8 cellular contexts compared by ENCODE assay signal in the genomic region with DNA sequence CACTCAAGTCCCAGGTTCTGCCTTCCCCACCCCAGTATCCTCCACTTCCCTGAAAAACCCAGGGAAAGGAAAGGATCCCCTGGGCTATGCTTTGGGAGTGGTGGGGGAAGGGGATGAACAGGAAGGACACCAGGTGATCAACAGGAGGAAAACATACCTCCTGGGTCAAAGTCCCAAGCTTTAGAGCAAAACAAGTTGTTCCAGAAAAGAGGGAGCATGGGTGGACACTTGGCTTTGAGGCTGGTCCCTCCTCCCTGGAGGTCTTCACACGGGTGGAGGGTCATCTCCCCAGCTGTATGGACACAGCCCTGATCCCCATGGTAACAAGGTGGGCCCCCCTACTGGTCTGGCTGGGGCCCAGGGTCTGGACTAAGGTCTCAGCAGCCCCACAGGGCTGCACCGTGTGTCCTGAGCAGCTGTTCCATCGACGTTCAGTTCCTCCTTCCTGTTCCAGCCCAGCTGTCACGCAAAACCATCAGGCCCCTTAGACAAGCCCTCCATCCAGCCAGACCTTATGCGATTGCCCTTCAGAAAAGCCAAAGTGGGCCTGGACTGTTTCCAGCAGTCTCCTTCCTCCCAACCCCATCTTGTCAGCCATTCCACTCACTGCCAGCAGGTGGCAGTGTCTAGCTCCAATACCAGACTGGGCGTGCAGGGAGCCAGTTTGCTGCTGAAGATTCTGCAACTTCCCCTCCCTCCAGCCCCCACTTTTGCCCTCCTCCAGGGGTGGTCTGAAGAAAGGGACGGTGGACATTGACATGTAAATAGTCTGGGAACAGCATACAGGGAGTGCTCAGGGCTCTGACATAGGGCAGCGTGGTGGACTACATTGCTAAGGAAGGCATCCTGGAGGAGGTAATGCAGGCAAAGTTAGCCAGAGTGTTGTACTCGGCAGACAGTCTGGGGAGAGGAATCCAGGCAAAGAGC. TPM values are rescaled to one million over a fixed set of nuclear protein-coding genes. Genes with fewer than 3 reads are reported as not detected.
DNase-seq lines count a peak whose midpoint lies in the region; ATAC-seq and TF ChIP-seq lines count a peak whose summit lies in the region.

No MANE protein-coding gene starts in this region.

- TF ChIP-seq CTCF in GM12865 (IDR thresholded peaks at IDR 0.05; ENCODE audit: insufficient read depth, low read depth, low read length, missing control alignments) (peak; percentile 97), dorsolateral prefrontal cortex (IDR thresholded peaks at IDR 0.05 in 54 of 56, conservative IDR thresholded peaks at IDR 0.05 in 2 of 56; ENCODE audit: low read depth in 1 of 56, partially characterized antibody in 56 of 56) (peak; percentile 76 to 97 (median 92)), lung (IDR thresholded peaks at IDR 0.05; ENCODE audit: control extremely low read depth, extremely low read depth) (peak; percentile 92)

- DNase-seq in GM12865 (ENCODE audit: low read depth) (peak; percentile 68), NCI-H69 (lab: John Stamatoyannopoulos, UW) (peak; percentile 55), dorsolateral prefrontal cortex (peak in 8 of 10 donors; percentile 53 to 76 (median 60)), lung (ENCODE audit: low spot score) (peak; percentile 81)
- peak; percentile 47 to 56 for DNase-seq in activated CD4-positive, alpha-beta T cell treated with anti-CD3 and anti-CD28 coated beads, Interleukin-2, amount 50 U/mL, for 4 hours
- DNase-seq in stimulated activated CD8-positive, alpha-beta memory T cell treated with anti-CD3 and anti-CD28 coated beads, Interleukin-12 subunit alpha, Interleukin-12 subunit beta, amount 100 ng/mL, for 24 hours (ENCODE audit: extremely low read depth), result peak; percentile 21

- H3K4me3 ChIP-seq in GM12865 (ENCODE audit: low read depth, low read length) (no peak overlapping the region), dorsolateral prefrontal cortex (no peak overlapping the region), lung (no peak overlapping the region)

- 11 to 17% methylated on average over 10 of the region's 10 CpGs for WGBS in lung, 2 donors

- H3K36me3 ChIP-seq in lung (ENCODE audit: control insufficient read depth in 2 of 2, insufficient read depth in 2 of 2, low read length in 2 of 2), result no peaks in the 10 kb centered on the region

- peaks cover 0 to 26% of the 10 kb centered on the region in 2 donors for H3K4me1 ChIP-seq in lung (ENCODE audit: control insufficient read depth in 2 of 2, insufficient read depth in 2 of 2, low read length in 2 of 2)

- ATAC-seq in HG02973 (IDR thresholded peaks at IDR 0.05; ENCODE audit: unreplicated experiment) (peak; percentile 79), lung (ENCODE audit: insufficient read depth, low FRiP score) (no peak), GM19455 (IDR thresholded peaks at IDR 0.05; ENCODE audit: unreplicated experiment) (no peak)

- H3K27me3 ChIP-seq in dorsolateral prefrontal cortex (peaks cover 0 to 17% (median 0%) of the 10 kb centered on the region in 45 donors), lung (ENCODE audit: control insufficient read depth, insufficient read depth) (no peaks in the 10 kb centered on the region)

- H3K27ac ChIP-seq in dorsolateral prefrontal cortex (no peak overlapping the region), lung (ENCODE audit: low read depth in 1 of 2, low read length in 1 of 2) (peak overlapping the region in 1 of 2 donors; percentile 66)

- H3K9me3 ChIP-seq in lung (ENCODE audit: control insufficient read depth in 2 of 2, insufficient read depth in 1 of 2, low read length in 1 of 2), result no peaks in the 10 kb centered on the region

- intact Hi-C loops in dorsolateral prefrontal cortex (cut with DNase I), result loop anchor here (5.0 to 10.0 kb wide), 3 partner anchors 230 to 520 kb away; a partner anchor contains a TSS

RNA-seq across cellular contexts. Expression of a gene that starts 2.9 kb away (rescaled TPM):
- total RNA-seq in dorsolateral prefrontal cortex (1 to 10 TPM in 9 of 120 experiments, under 1 TPM in 11, not detected in 100; 0.60 to 2.1 (median 0.99) TPM), lung (10 to 100 TPM; 68.5 to 72.6 TPM)
- polyA plus RNA-seq in lung, result 100 to 1,000 TPM in 1 of 2 donors, 10 to 100 TPM in 1; 44.8 to 324 TPM

RNA-seq across cellular contexts. Expression of a gene that starts 39.3 kb away (rescaled TPM):
- 10 to 100 TPM in 7 of 120 experiments, 1 to 10 TPM in 113; 1.4 to 13.7 (median 5.1) TPM for total RNA-seq in dorsolateral prefrontal cortex
- 1 to 10 TPM; 9.3 to 9.6 TPM for total RNA-seq in lung
- 1 to 10 TPM; 6.4 to 8.8 TPM for polyA plus RNA-seq in lung

RNA-seq across cellular contexts. Expression of a gene that starts 55.5 kb away (rescaled TPM):
- total RNA-seq in dorsolateral prefrontal cortex (1 to 10 TPM in 9 of 120 experiments, under 1 TPM in 93, not detected in 18; 0.18 to 1.3 (median 0.47) TPM), lung (under 1 TPM; 0.14 to 0.18 TPM)
- polyA plus RNA-seq in lung, result under 1 TPM; 0.05 to 0.16 TPM

Comparison
In these comparisons a context has a peak if more than half of its experiments do, and no peak if none do; other contexts are left out.
1. DNase-seq: peak in every context shown above with its lines; median percentile 81 in lung; 68 in GM12865; 60 in dorsolateral prefrontal cortex; 55 in NCI-H69; 52 in activated CD4-positive, alpha-beta T cell treated with anti-CD3 and anti-CD28 coated beads, Interleukin-2, amount 50 U/mL, for 4 hours; 21 in stimulated activated CD8-positive, alpha-beta memory T cell treated with anti-CD3 and anti-CD28 coated beads, Interleukin-12 subunit alpha, Interleukin-12 subunit beta, amount 100 ng/mL, for 24 hours.
2. RNA of a gene that starts 2.9 kb away (total RNA-seq): 68.5 to 72.6 TPM in lung; 0.60 to 2.1 TPM in dorsolateral prefrontal cortex; every median in the first group is over 10 times any median in the second.
3. Peak in every context shown above with its lines, with median percentiles within 50 percentile points of each other: CTCF ChIP-seq.